ENCODE assay signal across 8 cellular contexts in the genomic region with DNA sequence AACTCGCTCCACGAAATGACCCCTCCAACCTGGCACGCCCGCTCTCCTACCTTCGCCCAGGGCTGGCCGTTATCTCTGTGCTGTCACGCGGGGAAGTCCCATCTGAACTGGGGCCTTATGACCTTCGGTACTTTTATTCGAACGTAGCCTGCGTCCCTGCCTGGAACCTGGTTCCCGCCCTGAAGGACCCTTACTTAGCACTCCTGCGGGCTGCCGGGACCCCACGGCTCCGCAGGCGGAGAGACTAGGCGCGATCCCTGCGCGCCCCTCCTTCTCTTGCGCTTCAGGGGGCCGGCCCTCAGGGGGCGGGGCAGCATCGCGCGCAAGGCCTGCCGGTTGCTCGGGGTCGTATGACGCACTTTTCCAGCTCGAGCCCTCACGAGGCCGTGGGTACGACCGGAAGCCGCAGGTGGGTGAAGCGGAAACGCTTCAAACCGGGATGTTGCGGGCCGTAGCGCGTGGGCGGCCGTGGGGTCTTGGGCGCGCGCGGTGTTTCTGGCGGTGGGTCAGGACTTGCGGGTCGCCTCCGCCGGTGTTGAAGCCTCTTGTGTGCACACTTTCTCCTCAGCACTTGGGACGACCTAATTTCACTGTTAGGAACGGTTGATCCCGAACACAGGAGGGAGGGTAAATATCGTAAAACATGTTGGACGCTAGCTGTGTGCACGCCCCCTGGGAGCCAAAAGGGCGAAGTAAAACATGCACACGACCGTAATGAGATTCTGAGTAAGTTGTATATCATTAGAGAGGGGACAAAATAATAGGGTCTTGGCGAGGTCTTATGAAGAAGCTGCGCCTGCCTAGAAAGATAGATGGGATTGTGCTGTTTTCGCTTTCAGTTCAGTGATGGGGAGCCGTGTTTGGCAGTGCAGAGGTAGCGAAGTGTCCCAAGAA. TPM values are rescaled to one million over a fixed set of nuclear protein-coding genes. Genes with fewer than 3 reads are reported as not detected.
DNase-seq lines count a peak whose midpoint lies in the region; ATAC-seq and TF ChIP-seq lines count a peak whose summit lies in the region.

LIPT1 (plus strand) TSS at position 325 of the 894 bp plus-strand sequence. CDS start 6,991 bp downstream, outside the sequence.
A gene with protein sequence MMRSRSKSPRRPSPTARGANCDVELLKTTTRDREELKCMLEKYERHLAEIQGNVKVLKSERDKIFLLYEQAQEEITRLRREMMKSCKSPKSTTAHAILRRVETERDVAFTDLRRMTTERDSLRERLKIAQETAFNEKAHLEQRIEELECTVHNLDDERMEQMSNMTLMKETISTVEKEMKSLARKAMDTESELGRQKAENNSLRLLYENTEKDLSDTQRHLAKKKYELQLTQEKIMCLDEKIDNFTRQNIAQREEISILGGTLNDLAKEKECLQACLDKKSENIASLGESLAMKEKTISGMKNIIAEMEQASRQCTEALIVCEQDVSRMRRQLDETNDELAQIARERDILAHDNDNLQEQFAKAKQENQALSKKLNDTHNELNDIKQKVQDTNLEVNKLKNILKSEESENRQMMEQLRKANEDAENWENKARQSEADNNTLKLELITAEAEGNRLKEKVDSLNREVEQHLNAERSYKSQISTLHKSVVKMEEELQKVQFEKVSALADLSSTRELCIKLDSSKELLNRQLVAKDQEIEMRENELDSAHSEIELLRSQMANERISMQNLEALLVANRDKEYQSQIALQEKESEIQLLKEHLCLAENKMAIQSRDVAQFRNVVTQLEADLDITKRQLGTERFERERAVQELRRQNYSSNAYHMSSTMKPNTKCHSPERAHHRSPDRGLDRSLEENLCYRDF (minus strand): TSS at position 300 of the 894 bp plus-strand sequence. CDS start 45,503 bp downstream, outside the sequence.

- peak; percentile 96 for ATAC-seq in HG02852 (IDR thresholded peaks at IDR 0.05; ENCODE audit: unreplicated experiment)

- WGBS in prostate gland: under 1% methylated on average over 49 of the region's 70 CpGs
- under 1% methylated on average over 70 of the region's 70 CpGs for WGBS in urinary bladder

- H3K4me1 ChIP-seq in left ventricle myocardium inferior: peaks cover 34% of the 10 kb centered on the region
- H3K4me1 ChIP-seq in prostate gland (replicated peaks): peaks cover 8% of the 10 kb centered on the region
- H3K4me1 ChIP-seq in urinary bladder (ENCODE audit: insufficient read depth): no peaks in the 10 kb centered on the region

- H3K36me3 ChIP-seq in left ventricle myocardium inferior (peaks cover 30% of the 10 kb centered on the region), prostate gland (no peaks in the 10 kb centered on the region), urinary bladder (ENCODE audit: insufficient read depth) (no peaks in the 10 kb centered on the region)

- H3K9me3 ChIP-seq in left ventricle myocardium inferior (replicated peaks) (no peaks in the 10 kb centered on the region), prostate gland (no peaks in the 10 kb centered on the region)

- peak; percentile 95 for DNase-seq in GM13976 (ENCODE audit: low spot score)
- DNase-seq in NCI-H1436 treated with DMSO at 0.1 percent for 48 hours (lab: John Stamatoyannopoulos, UW): peak; percentile 26
- peak; percentile 88 for DNase-seq in T follicular helper cell (ENCODE audit: low read depth)
- DNase-seq in amniotic stem cell (lab: John Stamatoyannopoulos, UW): peak; percentile 91
- DNase-seq in left ventricle myocardium inferior: peak; percentile 92
- peak; percentile 91 for DNase-seq in prostate gland (ENCODE audit: low spot score)

- intact Hi-C loops in left ventricle myocardium inferior (cut with micrococcal nuclease) (no loop called here), prostate gland (cut with DNase I) (no loop called here)

- in situ Hi-C loops in GM13976 (cut with MboI; ENCODE audit: low sequenced_read_pairs, unreplicated experiment): no loop called here

- peak; percentile 82 for TF ChIP-seq POLR2A in prostate gland (IDR thresholded peaks at IDR 0.05)

- H3K4me3 ChIP-seq in left ventricle myocardium inferior (peak within 1 kb of the TSS; percentile 75), prostate gland (peak within 1 kb of the TSS; percentile 64 to 74), urinary bladder (ENCODE audit: low read depth, low read length) (peak within 1 kb of the TSS; percentile 59)

- TF ChIP-seq CTCF in GM13976 (IDR thresholded peaks at IDR 0.05; ENCODE audit: borderline replicate concordance, control extremely low read depth, extremely low read depth, insufficient read depth, missing control alignments): no peak
- no peak for TF ChIP-seq CTCF in left ventricle myocardium inferior (IDR thresholded peaks at IDR 0.05; ENCODE audit: borderline replicate concordance)
- TF ChIP-seq CTCF in prostate gland (IDR thresholded peaks at IDR 0.05): peak in 2 of 4 experiments; percentile 13 to 30

- H3K27me3 ChIP-seq in left ventricle myocardium inferior (ENCODE audit: low read depth): no peaks in the 10 kb centered on the region
- no peaks in the 10 kb centered on the region for H3K27me3 ChIP-seq in prostate gland (replicated peaks; ENCODE audit: insufficient read depth)

- H3K27ac ChIP-seq in left ventricle myocardium inferior (replicated peaks) (peak within 1 kb of the TSS; percentile 89), prostate gland (peak within 1 kb of the TSS; percentile 88 to 90), urinary bladder (ENCODE audit: low read depth) (peak within 1 kb of the TSS; percentile 86)

RNA-seq across cellular contexts. Expression of gene LIPT1, which starts in this region (rescaled TPM):
- total RNA-seq in left ventricle myocardium inferior (7.9 TPM), prostate gland (10 to 100 TPM in 1 of 2 donors, 1 to 10 TPM in 1; 7.3 to 13.1 TPM), urinary bladder (13.6 TPM)
- 9.0 TPM for polyA plus RNA-seq in urinary bladder

RNA-seq across cellular contexts. Expression of the second gene that starts in this region (rescaled TPM):
- total RNA-seq in left ventricle myocardium inferior: 3.1 TPM
- total RNA-seq in prostate gland: 10 to 100 TPM; 19.0 to 26.5 TPM
- total RNA-seq in urinary bladder: 12.2 TPM
- 2.5 TPM for polyA plus RNA-seq in urinary bladder

Comparison
In these comparisons a context has a peak if more than half of its experiments do, and no peak if none do; other contexts are left out.
1. Peak in every context shown above with its lines: DNase-seq, ATAC-seq, H3K4me3 ChIP-seq and H3K27ac ChIP-seq.
2. DNase-seq: peak in every context shown above with its lines; median percentile 95 in GM13976; 92 in left ventricle myocardium inferior; 91 in amniotic stem cell; 91 in prostate gland; 88 in T follicular helper cell; 26 in NCI-H1436 treated with DMSO at 0.1 percent for 48 hours.